Comparison of ENCODE assay signal across 27 cellular contexts in genomic region chr10:24533981-24534380, GRCh38.
"Had no signal": no experiment of that assay in that cellular context is flagged by ENCODE, and none has a peak within 500 bp of the region (broad histone marks: within the 10 kb centered on the region; RNA-seq: fewer than 3 reads in every experiment).

No MANE protein-coding gene starts in this region.

- H3K27me3 ChIP-seq: ascending aorta, cardiac muscle cell had no signal

- H3K36me3 ChIP-seq: WERI-Rb-1 had no signal

- H3K4me3 ChIP-seq: ascending aorta, cardiac muscle cell had no signal

- DNase-seq: activated CD4-positive, alpha-beta memory T cell treated with anti-CD3 and anti-CD28 coated beads, Interleukin-2, amount 10 ng/mL, durations not matched to agents 7 days and 5 days; activated CD4-positive, alpha-beta T cell treated with anti-CD3 and anti-CD28 coated beads for 1 hour; activated CD4-positive, alpha-beta T cell treated with anti-CD3 and anti-CD28 coated beads for 36 hours; activated CD4-positive, alpha-beta T cell treated with anti-CD3 and anti-CD28 coated beads for 48 hours; activated CD4-positive, alpha-beta T cell treated with anti-CD3 and anti-CD28 coated beads, Interleukin-2, amount 10 ng/mL, durations not matched to agents 7 days and 5 days; activated CD4-positive, alpha-beta T cell treated with anti-CD3 and anti-CD28 coated beads, Interleukin-2, amount 50 U/mL, for 48 hours; activated CD4-positive, CD25-positive, alpha-beta regulatory T cell; activated CD8-positive, alpha-beta memory T cell treated with anti-CD3 and anti-CD28 coated beads for 24 hours; activated CD8-positive, alpha-beta memory T cell treated with anti-CD3 and anti-CD28 coated beads, Interleukin-2, amount 10 ng/mL, durations not matched to agents 7 days and 5 days; activated CD8-positive, alpha-beta memory T cell treated with anti-CD3 and anti-CD28 coated beads, Interleukin-2, amount 50 U/mL, for 48 hours; activated CD8-positive, alpha-beta T cell treated with anti-CD3 and anti-CD28 coated beads, Interleukin-2, amount 10 ng/mL, durations not matched to agents 7 days and 5 days; activated effector memory CD4-positive, alpha-beta T cell treated with Interleukin-2 at 50 U/mL for 16 hours; activated gamma-delta T cell; activated naive CD4-positive, alpha-beta T cell treated with anti-CD3 and anti-CD28 coated beads, Interleukin-2, amount 10 ng/mL, durations not matched to agents 7 days and 5 days; activated naive CD4-positive, alpha-beta T cell treated with Interleukin-2 at 50 U/mL for 16 hours; activated naive CD8-positive, alpha-beta T cell treated with anti-CD3 and anti-CD28 coated beads, Interleukin-2, amount 10 ng/mL, durations not matched to agents 7 days and 5 days; activated naive CD8-positive, alpha-beta T cell treated with anti-CD3 and anti-CD28 coated beads, Interleukin-2, amount 50 U/mL, for 24 hours; activated T-cell treated with anti-CD3 and anti-CD28 coated beads, Interleukin-2, amount 50 U/mL, for 24 hours; activated T-cell treated with anti-CD3 and anti-CD28 coated beads, Interleukin-2, amount 50 U/mL, for 48 hours; central memory CD4-positive, alpha-beta T cell; T-helper 2 cell; T-helper 9 cell; WERI-Rb-1 had no signal

- ATAC-seq: activated CD4-positive, alpha-beta T cell treated with anti-CD3 and anti-CD28 coated beads for 36 hours; activated CD4-positive, CD25-positive, alpha-beta regulatory T cell treated with anti-CD3 and anti-CD28 coated beads, Interleukin-2, amount 50 U/mL, for 24 hours; activated CD8-positive, alpha-beta memory T cell treated with anti-CD3 and anti-CD28 coated beads, Interleukin-2, amount 10 ng/mL, durations not matched to agents 7 days and 5 days; activated CD8-positive, alpha-beta T cell treated with anti-CD3 and anti-CD28 coated beads, Interleukin-2, amount 10 ng/mL, durations not matched to agents 7 days and 5 days; activated naive CD8-positive, alpha-beta T cell treated with anti-CD3 and anti-CD28 coated beads, Interleukin-2, amount 50 U/mL, for 24 hours; WTC11 had no signal

- H3K4me1 ChIP-seq: ascending aorta had no signal

- H3K9me3 ChIP-seq: ascending aorta had no signal

- H3K27ac ChIP-seq: ascending aorta, cardiac muscle cell, WERI-Rb-1 had no signal
